ENCODE assay signal across 31 cellular contexts in the genomic region with DNA sequence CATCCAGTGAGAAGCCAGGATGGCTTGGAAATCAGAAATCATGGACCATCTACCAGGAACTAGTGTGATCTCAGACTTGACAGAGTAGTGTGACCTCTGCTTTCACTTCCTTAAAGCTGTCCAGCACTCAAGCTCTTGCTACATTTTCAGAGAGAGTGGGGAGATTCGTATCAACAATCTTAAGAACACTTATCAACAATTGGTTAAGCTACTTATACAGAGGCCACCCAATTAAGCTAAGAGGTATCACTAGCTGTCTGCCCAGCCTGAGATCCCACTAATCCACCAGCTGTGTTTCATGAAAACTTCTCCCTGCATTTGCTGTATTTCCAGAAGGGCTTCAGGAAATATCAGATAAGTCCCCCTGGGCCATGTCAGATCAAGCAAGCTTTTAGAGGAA. TPM values are rescaled to one million over a fixed set of nuclear protein-coding genes. Genes with fewer than 3 reads are reported as not detected.
DNase-seq lines count a peak whose midpoint lies in the region; FAIRE-seq and TF ChIP-seq lines count a peak whose summit lies in the region.
"Had no signal": no experiment of that assay in that cellular context is flagged by ENCODE, and none has a peak within 500 bp of the region (broad histone marks: within the 10 kb centered on the region; RNA-seq: fewer than 3 reads in every experiment).

No MANE protein-coding gene starts in this region.

- peak overlapping the region in 1 of 3 experiments; percentile 66 for H3K27ac Mint-ChIP-seq in nephron
- H3K27ac Mint-ChIP-seq: activated CD8-positive, alpha-beta T cell treated with anti-CD3 and anti-CD28 coated beads for 36 hours; natural killer cell; stimulated activated effector memory CD8-positive, alpha-beta T cell treated with anti-CD3 and anti-CD28 coated beads, Interleukin-12 subunit alpha, Interleukin-12 subunit beta, amount 100 ng/mL, for 72 hours had no signal

- no peaks in the 10 kb centered on the region for H3K36me3 ChIP-seq in adrenal gland (replicated peaks in 1 of 2)
- H3K36me3 ChIP-seq: BLaER1, HAP-1, spleen, suprapubic skin had no signal

- intact Hi-C loops in adrenal gland (cut with DNase I), result loop anchor here in 1 of 2 donors (10.0 kb wide), 1 partner anchor 310 kb away; no protein-coding TSS in a partner anchor

- H3K4me3 ChIP-seq in adrenal gland, result no peak overlapping the region
- H3K4me3 ChIP-seq: BLaER1, HAP-1, PC-9, spleen, suprapubic skin had no signal

- H3K4me1 ChIP-seq in adrenal gland (replicated peaks in 1 of 2), result peaks cover 0 to 29% of the 10 kb centered on the region in 2 donors
- H3K4me1 ChIP-seq: BLaER1 had no signal

- H3K9me3 Mint-ChIP-seq in nephron, result no peaks in the 10 kb centered on the region
- H3K9me3 Mint-ChIP-seq: activated CD8-positive, alpha-beta T cell treated with anti-CD3 and anti-CD28 coated beads for 36 hours; natural killer cell; stimulated activated effector memory CD8-positive, alpha-beta T cell treated with anti-CD3 and anti-CD28 coated beads, Interleukin-12 subunit alpha, Interleukin-12 subunit beta, amount 100 ng/mL, for 72 hours had no signal

- TF ChIP-seq POLR2A in adrenal gland (IDR thresholded peaks at IDR 0.05), result no peak

- WGBS in adrenal gland, 4 donors, result 49 to 75% (median 58%) methylated on average over 1 of the region's 1 CpG

- peak; percentile 22 for DNase-seq in ELF-1 (ENCODE audit: low read depth, low spot score)
- peak; percentile 74 for DNase-seq in MV-4-11 (lab: John Stamatoyannopoulos, UW)
- DNase-seq in OCI-M1 (lab: John Stamatoyannopoulos, UW), result peak; percentile 8
- DNase-seq in activated CD8-positive, alpha-beta memory T cell treated with anti-CD3 and anti-CD28 coated beads for 24 hours, result no peak
- DNase-seq in adrenal gland, result no peak
- no peak for DNase-seq in activated gamma-delta T cell (lab: John Stamatoyannopoulos, UW)
- DNase-seq in RCC 7860 (ENCODE audit: low spot score), result no peak
- DNase-seq: activated CD4-positive, alpha-beta T cell treated with anti-CD3 and anti-CD28 coated beads for 1 hour; activated CD8-positive, alpha-beta T cell treated with anti-CD3 and anti-CD28 coated beads for 36 hours; activated naive CD4-positive, alpha-beta T cell; amniotic stem cell; Caco-2; DND-41; effector memory CD4-positive, alpha-beta T cell; foreskin melanocyte; natural killer cell; NCI-H1436 treated with DMSO at 0.1 percent for 48 hours; PC-9; right cardiac atrium; SHP77; spleen; stimulated activated CD4-positive, alpha-beta T cell treated with anti-CD3 and anti-CD28 coated beads, Interleukin-2, amount 100 ng/mL, for 48 hours had no signal

- H3K36me3 Mint-ChIP-seq in nephron (ENCODE audit: low read depth), result no peaks in the 10 kb centered on the region
- H3K36me3 Mint-ChIP-seq: natural killer cell; stimulated activated effector memory CD8-positive, alpha-beta T cell treated with anti-CD3 and anti-CD28 coated beads, Interleukin-12 subunit alpha, Interleukin-12 subunit beta, amount 100 ng/mL, for 72 hours had no signal

- no peak for TF ChIP-seq CTCF in nephron (IDR thresholded peaks at IDR 0.05; ENCODE audit: unreplicated experiment in 3 of 3)
- no peak for TF ChIP-seq CTCF in adrenal gland (IDR thresholded peaks at IDR 0.05)

- H3K9me3 ChIP-seq in adrenal gland (replicated peaks in 1 of 3), result no peaks in the 10 kb centered on the region
- H3K9me3 ChIP-seq: Caco-2, HAP-1, spleen, suprapubic skin had no signal

- peaks cover 47% of the 10 kb centered on the region for H3K4me1 Mint-ChIP-seq in nephron

- FAIRE-seq in RCC 7860 (lab: Jason Lieb, UNC), result no peak
- FAIRE-seq: colon, urothelium cell line had no signal

- H3K27me3 ChIP-seq in adrenal gland, result no peaks in the 10 kb centered on the region

- H3K4me3 Mint-ChIP-seq in nephron, result peak overlapping the region in 2 of 3 experiments; percentile 81 to 88
- H3K4me3 Mint-ChIP-seq: activated CD8-positive, alpha-beta T cell treated with anti-CD3 and anti-CD28 coated beads for 36 hours; stimulated activated effector memory CD8-positive, alpha-beta T cell treated with anti-CD3 and anti-CD28 coated beads, Interleukin-12 subunit alpha, Interleukin-12 subunit beta, amount 100 ng/mL, for 72 hours had no signal

- H3K27me3 Mint-ChIP-seq in nephron (ENCODE audit: low read depth), result peaks cover 22% of the 10 kb centered on the region

- no peak overlapping the region for H3K27ac ChIP-seq in adrenal gland
- H3K27ac ChIP-seq: BLaER1, PC-9, spleen, suprapubic skin had no signal

RNA-seq across cellular contexts. Expression of a gene that starts 4.2 kb away (rescaled TPM):
- total RNA-seq in adrenal gland, result 10 to 100 TPM in 7 of 8 donors, 1 to 10 TPM in 1; 8.2 to 38.8 (median 14.3) TPM
- polyA plus RNA-seq in adrenal gland, result 1 to 10 TPM; 1.4 to 8.1 (median 5.0) TPM
- total RNA-seq: Caco-2, liver, natural killer cell, osteocyte had no signal
- polyA plus RNA-seq: liver had no signal

Comparison
In these comparisons a context has a peak if more than half of its experiments do, and no peak if none do; other contexts are left out.
1. DNase-seq: peak in ELF-1 (single experiment), MV-4-11 (single experiment) and OCI-M1 (single experiment); none in activated CD8-positive, alpha-beta memory T cell treated with anti-CD3 and anti-CD28 coated beads for 24 hours (single experiment), adrenal gland (0 of 7), activated gamma-delta T cell (single experiment) and RCC 7860 (single experiment).